Comparison of ENCODE assay signal across 22 cellular contexts in genomic region chr1:233215135-233215722, GRCh38.
A peak's percentile ranks its signal among the peaks of the same experiment; 100 is the strongest.
DNase-seq lines count a peak whose midpoint lies in the region; ATAC-seq, FAIRE-seq and TF ChIP-seq lines count a peak whose summit lies in the region.
"Had no signal": no experiment of that assay in that cellular context is flagged by ENCODE, and none has a peak within 500 bp of the region (broad histone marks: within the 10 kb centered on the region; RNA-seq: fewer than 3 reads in every experiment).

No MANE protein-coding gene starts in this region.

- no peak for ATAC-seq in omental fat pad (ENCODE audit: low FRiP score)
- ATAC-seq: HCT116, HepG2 had no signal

- H3K4me1 ChIP-seq in HEK293 (ENCODE audit: control insufficient read depth, insufficient read depth, low read length) (peaks cover 10% of the 10 kb centered on the region; the same call in 1 of the 2 replicates), small intestine (ENCODE audit: control insufficient read depth in 2 of 2, insufficient read depth in 1 of 2, low read depth in 1 of 2, low read length in 1 of 2) (peaks cover 0 to 2% of the 10 kb centered on the region in 2 donors)
- H3K4me1 ChIP-seq: BE2C had no signal

- CTCF ChIA-PET in HEK293 (lab: Yijun Ruan, JAX): interaction anchor here (0.5 to 0.6 kb wide), 2 partner anchors 9 to 906 kb away, joined by 3 read pairs; no protein-coding TSS in a partner anchor

- no peak overlapping the region for H3K4me3 ChIP-seq in HEK293 (ENCODE audit: low read depth, low read length)
- H3K4me3 ChIP-seq in small intestine (ENCODE audit: low read depth in 1 of 2, low read length in 2 of 2): no peak overlapping the region
- H3K4me3 ChIP-seq: GM23248 had no signal

- H3K27ac ChIP-seq in HEK293 (ENCODE audit: extremely low read depth, low read depth, low read length): no peak overlapping the region
- peak overlapping the region; percentile 21 for H3K27ac ChIP-seq in VCaP
- H3K27ac ChIP-seq in small intestine (ENCODE audit: low read depth in 1 of 2, low read length in 1 of 2): no peak overlapping the region
- H3K27ac ChIP-seq: GM23248 had no signal

- H3K36me3 ChIP-seq in HEK293 (ENCODE audit: control insufficient read depth in 2 of 2, insufficient read depth in 1 of 2, low read length in 2 of 2) (peaks cover 6 to 10% of the 10 kb centered on the region in 2 experiments; a peak in 2 of 3 replicates), small intestine (ENCODE audit: control insufficient read depth in 2 of 2, insufficient read depth in 2 of 2, low read length in 2 of 2) (no peaks in the 10 kb centered on the region)
- H3K36me3 ChIP-seq: BE2C had no signal

- POLR2A ChIA-PET in HEK293 (lab: Yijun Ruan, JAX): interaction anchor here (0.5 kb wide), 1 partner anchor 97 kb away, joined by 4 read pairs; no protein-coding TSS in a partner anchor

- TF ChIP-seq CTCF in D721Med (IDR thresholded peaks at IDR 0.05; ENCODE audit: insufficient read depth, missing control alignments) (no peak), HEK293 (tag by site-specific recombination; IDR thresholded peaks at IDR 0.05) (no peak), VCaP (conservative IDR thresholded peaks at IDR 0.05) (no peak), omental fat pad (IDR thresholded peaks at IDR 0.05) (no peak)

- 53 to 72% (median 64%) methylated on average over 3 of the region's 3 CpGs for WGBS in small intestine, 3 donors

- FAIRE-seq in D721Med (lab: Jason Lieb, UNC): peak; percentile 84
- FAIRE-seq in small intestine (lab: Jason Lieb, UNC): no peak
- FAIRE-seq: A204.1, GM18507, HepG2 had no signal

- H3K27me3 ChIP-seq in small intestine (ENCODE audit: control insufficient read depth in 2 of 2, insufficient read depth in 2 of 2, low read length in 2 of 2): no peaks in the 10 kb centered on the region
- H3K27me3 ChIP-seq: BE2C had no signal

- DNase-seq in D721Med (ENCODE audit: insufficient read length, low spot score) (no peak), small intestine (peak; percentile 51), NCI-H524 (lab: John Stamatoyannopoulos, UW) (no peak), SW480 (ENCODE audit: low spot score) (no peak), omental fat pad (ENCODE audit: low spot score) (no peak)
- DNase-seq: ACHN; BE2C; C1 segment of cervical spinal cord; CD4-positive, CD25-positive, alpha-beta regulatory T cell; CD8-positive, alpha-beta memory T cell; COR-L47; DMS153; DMS79; GDM1; GM23248; H7 had no signal

- H3K9me3 ChIP-seq in HEK293 (ENCODE audit: control insufficient read depth, insufficient read depth, low read depth, low read length) (no peaks in the 10 kb centered on the region), small intestine (ENCODE audit: control insufficient read depth, low read depth) (no peaks in the 10 kb centered on the region)
- H3K9me3 ChIP-seq: BE2C had no signal

TF ChIP-seq in HEK293, 187 proteins besides CTCF, POLR2A, EP300 and RAD21 (continues in another document):
- TF ChIP-seq ZNF114 (tag by site-specific recombination; IDR thresholded peaks at IDR 0.05) (no peak), ZNF830 (tag by site-specific recombination; IDR thresholded peaks at IDR 0.05; ENCODE audit: low read depth) (no peak), PRDM2 (tag by site-specific recombination; IDR thresholded peaks at IDR 0.05; ENCODE audit: borderline replicate concordance) (no peak), ZNF174 (tag by site-specific recombination; IDR thresholded peaks at IDR 0.05) (no peak), ZNF175 (tag by site-specific recombination; IDR thresholded peaks at IDR 0.05) (no peak), PRDM6 (tag by site-specific recombination; IDR thresholded peaks at IDR 0.05) (peak; percentile 87), WT1 (tag by site-specific recombination; IDR thresholded peaks at IDR 0.05) (peak; percentile 58; the same call in 1 of the 2 replicates), OSR2 (tag by site-specific recombination; IDR thresholded peaks at IDR 0.05) (peak; percentile 42; the same call in 1 of the 2 replicates), ATF2 (tag by site-specific recombination; IDR thresholded peaks at IDR 0.05; ENCODE audit: low read depth) (no peak), ZBTB8A (tag by site-specific recombination; IDR thresholded peaks at IDR 0.05) (0 out of 2 replicates have a peak, but pooled peaks have one; percentile 19), ZNF510 (tag by site-specific recombination; IDR thresholded peaks at IDR 0.05; ENCODE audit: insufficient replicate concordance) (no peak), ZNF843 (tag by site-specific recombination; IDR thresholded peaks at IDR 0.05) (peak; percentile 28; the same call in 1 of the 2 replicates), KLF16 (tag by site-specific recombination; IDR thresholded peaks at IDR 0.05) (0 out of 2 replicates have a peak, but pooled peaks have one; percentile 17), ZNF639 (tag by site-specific recombination; IDR thresholded peaks at IDR 0.05) (no peak), ZSCAN30 (tag by site-specific recombination; IDR thresholded peaks at IDR 0.05) (no peak)
